ENCODE assay signal across 8 cellular contexts in genomic region chr13:19984430-19985218, GRCh38. TPM values are rescaled to one million over a fixed set of nuclear protein-coding genes. Genes with fewer than 3 reads are reported as not detected.
DNase-seq lines count a peak whose midpoint lies in the region; ATAC-seq and TF ChIP-seq lines count a peak whose summit lies in the region.

No MANE protein-coding gene starts in this region.

- peak overlapping the region; percentile 64 for H3K27ac Mint-ChIP-seq in activated T-helper 17 cell treated with anti-CD3 and anti-CD28 coated beads, Interleukin-2, amount 50 U/mL, for 72 hours
- peak overlapping the region; percentile 11 for H3K27ac Mint-ChIP-seq in type B pancreatic cell

- DNase-seq in NCI-H2107 treated with DMSO at 0.1 percent for 48 hours (lab: John Stamatoyannopoulos, UW; ENCODE audit: unreplicated experiment) = peak; percentile 7
- no peak for DNase-seq in NCI-H2107 (lab: John Stamatoyannopoulos, UW)
- DNase-seq in HuH-7.5 (ENCODE audit: low spot score) = peak; percentile 10
- no peak for DNase-seq in type B pancreatic cell (ENCODE audit: extremely low spot score, unreplicated experiment)
- DNase-seq in activated CD8-positive, alpha-beta memory T cell treated with anti-CD3 and anti-CD28 coated beads, Interleukin-2, amount 50 U/mL, for 4 hours = no peak

- peaks cover 15% of the 10 kb centered on the region for H3K36me3 ChIP-seq in iPS-20b (ENCODE audit: insufficient read depth, low read depth, low read length)

- peak; percentile 74 for TF ChIP-seq CTCF in type B pancreatic cell (conservative IDR thresholded peaks at IDR 0.05)

- H3K9me3 Mint-ChIP-seq in activated T-helper 17 cell treated with anti-CD3 and anti-CD28 coated beads, Interleukin-2, amount 50 U/mL, for 72 hours = no peaks in the 10 kb centered on the region
- no peaks in the 10 kb centered on the region for H3K9me3 Mint-ChIP-seq in type B pancreatic cell

- no peak overlapping the region for H3K27ac ChIP-seq in iPS-20b (ENCODE audit: low read length)

- H3K27me3 ChIP-seq in iPS-20b (ENCODE audit: insufficient read depth, low read length) = no peaks in the 10 kb centered on the region

- H3K9me3 ChIP-seq in iPS-20b (ENCODE audit: insufficient read depth, low read depth, low read length) = no peaks in the 10 kb centered on the region

- peaks cover 74% of the 10 kb centered on the region for H3K36me3 Mint-ChIP-seq in activated T-helper 17 cell treated with anti-CD3 and anti-CD28 coated beads, Interleukin-2, amount 50 U/mL, for 72 hours (ENCODE audit: low read depth)
- peaks cover 12% of the 10 kb centered on the region for H3K36me3 Mint-ChIP-seq in type B pancreatic cell

- ATAC-seq in GM21526 (IDR thresholded peaks at IDR 0.05; ENCODE audit: low FRiP score, unreplicated experiment) = peak; percentile 62
- ATAC-seq in activated T-helper 17 cell treated with anti-CD3 and anti-CD28 coated beads, Interleukin-2, amount 50 U/mL, for 72 hours (replicated peaks) = peak; percentile 93

- H3K4me3 ChIP-seq in iPS-20b (ENCODE audit: low read length) = no peak overlapping the region

- peak overlapping the region; percentile 51 for H3K4me3 Mint-ChIP-seq in activated T-helper 17 cell treated with anti-CD3 and anti-CD28 coated beads, Interleukin-2, amount 50 U/mL, for 72 hours
- no peak overlapping the region for H3K4me3 Mint-ChIP-seq in type B pancreatic cell

- H3K9ac ChIP-seq in iPS-20b (ENCODE audit: low read depth, low read length) = peak overlapping the region; percentile 24; the same call in 1 of the 2 replicates

- no peaks in the 10 kb centered on the region for H3K27me3 Mint-ChIP-seq in activated T-helper 17 cell treated with anti-CD3 and anti-CD28 coated beads, Interleukin-2, amount 50 U/mL, for 72 hours
- H3K27me3 Mint-ChIP-seq in type B pancreatic cell = no peaks in the 10 kb centered on the region

- peaks cover 21% of the 10 kb centered on the region; the same call in 1 of the 2 replicates for H3K4me1 ChIP-seq in iPS-20b (ENCODE audit: insufficient read depth, low read length)

- H3K4me1 Mint-ChIP-seq in activated T-helper 17 cell treated with anti-CD3 and anti-CD28 coated beads, Interleukin-2, amount 50 U/mL, for 72 hours = peaks cover 33% of the 10 kb centered on the region
- peaks cover 7% of the 10 kb centered on the region for H3K4me1 Mint-ChIP-seq in type B pancreatic cell (ENCODE audit: unreplicated experiment)

RNA-seq across cellular contexts. Expression of gene ZMYM2, which starts 26.1 kb away (rescaled TPM):
- total RNA-seq in activated T-helper 17 cell treated with anti-CD3 and anti-CD28 coated beads, Interleukin-2, amount 50 U/mL, for 72 hours = 100 to 1,000 TPM in 1 of 2 donors, 10 to 100 TPM in 1; 42.4 to 106 TPM
- total RNA-seq in type B pancreatic cell (ENCODE audit: low replicate concordance) = 93.0 and 108 TPM in 2 replicates

Comparison
In these comparisons a context has a peak if more than half of its experiments do, and no peak if none do; other contexts are left out.
1. DNase-seq: peak in NCI-H2107 treated with DMSO at 0.1 percent for 48 hours (single experiment) and HuH-7.5 (single experiment); none in NCI-H2107 (single experiment), type B pancreatic cell (single experiment) and activated CD8-positive, alpha-beta memory T cell treated with anti-CD3 and anti-CD28 coated beads, Interleukin-2, amount 50 U/mL, for 4 hours (single experiment).